ENCODE assay signal across 9 cellular contexts in the genomic region with DNA sequence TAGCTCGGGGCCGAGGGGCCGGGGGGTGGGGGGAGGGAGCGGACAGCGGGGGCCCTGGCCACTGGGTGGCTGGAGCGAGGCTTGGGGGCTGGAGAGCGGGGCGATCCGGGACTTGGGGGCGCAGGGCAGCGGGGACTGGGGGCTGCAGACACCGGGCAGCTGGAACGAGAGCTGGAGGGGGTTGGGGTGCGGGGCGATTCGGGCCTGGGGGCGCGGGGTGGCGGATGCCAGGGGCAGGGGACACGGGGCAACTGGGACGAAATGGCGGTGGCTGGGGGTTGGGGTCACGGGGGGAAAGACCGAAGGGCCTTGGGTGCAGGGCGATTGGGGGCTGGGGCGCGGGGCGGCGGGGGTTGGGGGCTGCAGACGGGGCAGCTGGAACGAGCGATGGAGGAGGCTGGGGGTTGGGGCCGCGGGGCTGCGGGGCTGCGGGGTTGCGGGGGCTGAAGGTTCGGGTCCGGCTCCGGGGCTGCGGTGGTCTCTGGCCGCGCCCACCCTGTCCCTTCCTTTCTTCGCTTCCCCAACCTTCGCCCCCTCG.
DNase-seq lines count a peak whose midpoint lies in the region; ATAC-seq, FAIRE-seq and TF ChIP-seq lines count a peak whose summit lies in the region.
"Had no signal": no experiment of that assay in that cellular context is flagged by ENCODE, and none has a peak within 500 bp of the region (broad histone marks: within the 10 kb centered on the region; RNA-seq: fewer than 3 reads in every experiment).

No MANE protein-coding gene starts in this region.

- H3K9me3 ChIP-seq in ES-I3 (ENCODE audit: control insufficient read depth, insufficient read depth, low read length), result peaks cover 6% of the 10 kb centered on the region
- H3K9me3 ChIP-seq in iPS-20b (ENCODE audit: insufficient read depth, low read depth, low read length), result no peaks in the 10 kb centered on the region

- H3K27ac ChIP-seq in iPS-20b (ENCODE audit: low read length), result no peak overlapping the region

- no peak for TF ChIP-seq CTCF in astrocyte of the cerebellum (IDR thresholded peaks at IDR 0.05; ENCODE audit: low read depth, low read length, missing control alignments)

- intact Hi-C loops in posterior cingulate gyrus (cut with DNase I), result loop anchor here (2.0 kb wide), 1 partner anchor 40 kb away; no protein-coding TSS in a partner anchor

- no peaks in the 10 kb centered on the region; the same call in 1 of the 2 replicates for H3K36me3 ChIP-seq in ES-I3 (ENCODE audit: insufficient read depth, low read length)
- H3K36me3 ChIP-seq in iPS-20b (ENCODE audit: insufficient read depth, low read depth, low read length), result no peaks in the 10 kb centered on the region

- H3K4me3 ChIP-seq in astrocyte of the cerebellum (ENCODE audit: low read depth, low read length), result peak overlapping the region; percentile 40
- H3K4me3 ChIP-seq in iPS-20b (ENCODE audit: low read length), result peak overlapping the region; percentile 87
- peak overlapping the region; percentile 44 for H3K4me3 ChIP-seq in skeletal muscle cell (ENCODE audit: low read depth, low read length)

- ATAC-seq in HG03354 (IDR thresholded peaks at IDR 0.05; ENCODE audit: poor library complexity, severe bottlenecking, unreplicated experiment), result no peak

- in situ Hi-C loops in astrocyte of the cerebellum (cut with HindIII; ENCODE audit: low sequenced_read_pairs), result no loop called here

- H3K9ac ChIP-seq in ES-I3 (ENCODE audit: low read depth, low read length), result peak overlapping the region; percentile 90
- H3K9ac ChIP-seq in iPS-20b (ENCODE audit: low read depth, low read length), result peak overlapping the region; percentile 89

- no peak for FAIRE-seq in HTR-8/SVneo (lab: Jason Lieb, UNC)

- peaks cover 6% of the 10 kb centered on the region; the same call in 1 of the 2 replicates for H3K4me1 ChIP-seq in ES-I3 (ENCODE audit: insufficient read depth, low read length)
- H3K4me1 ChIP-seq in iPS-20b (ENCODE audit: insufficient read depth, low read length), result no peaks in the 10 kb centered on the region; the same call in 1 of the 2 replicates

- DNase-seq in astrocyte of the cerebellum (ENCODE audit: low read depth) (no peak), skeletal muscle cell (ENCODE audit: low read depth) (no peak), COLO829 (ENCODE audit: low spot score) (no peak), HTR-8/SVneo (ENCODE audit: insufficient read length, low spot score) (no peak), posterior cingulate gyrus (no peak)
- DNase-seq: NCI-H524 treated with DMSO at 0.1 percent for 48 hours had no signal

- peaks cover 9% of the 10 kb centered on the region for H3K27me3 ChIP-seq in iPS-20b (ENCODE audit: insufficient read depth, low read length)
